28 cellular contexts compared by ENCODE assay signal in the genomic region with DNA sequence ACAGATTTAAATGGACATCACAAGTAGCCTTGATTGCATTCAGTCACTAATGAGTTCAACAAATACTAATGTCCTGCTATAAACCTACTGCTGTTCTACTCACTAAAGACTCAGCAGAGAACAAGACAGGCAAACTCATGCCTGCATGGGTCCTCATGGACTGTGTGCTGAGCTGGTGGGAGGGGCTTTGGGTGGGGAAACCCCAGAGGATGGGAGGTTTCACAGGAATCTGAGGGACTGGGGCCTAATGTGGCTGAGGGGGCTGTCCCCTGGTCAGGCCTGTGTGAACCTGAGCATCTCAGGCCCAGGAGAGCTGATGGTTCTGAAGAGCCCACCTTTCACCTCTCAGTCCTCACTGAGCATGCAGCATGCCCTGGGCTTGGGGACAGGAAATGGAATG. TPM values are rescaled to one million over a fixed set of nuclear protein-coding genes. Genes with fewer than 3 reads are reported as not detected.
A peak's percentile ranks its signal among the peaks of the same experiment; 100 is the strongest.
DNase-seq lines count a peak whose midpoint lies in the region; ATAC-seq, FAIRE-seq and TF ChIP-seq lines count a peak whose summit lies in the region.
"Had no signal": no experiment of that assay in that cellular context is flagged by ENCODE, and none has a peak within 500 bp of the region (broad histone marks: within the 10 kb centered on the region; RNA-seq: fewer than 3 reads in every experiment).

No MANE protein-coding gene starts in this region.

- FAIRE-seq in RCC 7860 (lab: Jason Lieb, UNC), result no peak

- no peak overlapping the region for H3K27ac ChIP-seq in lower lobe of right lung
- H3K27ac ChIP-seq: epithelial cell of prostate, GM23248, testis, VCaP had no signal

- no peaks in the 10 kb centered on the region for H3K36me3 ChIP-seq in lower lobe of right lung

- intact Hi-C loops in lower lobe of right lung (cut with DNase I), result no loop called here

- no peak overlapping the region for H3K4me3 Mint-ChIP-seq in activated T-helper 17 cell treated with anti-CD3 and anti-CD28 coated beads, Interleukin-2, amount 50 U/mL, for 72 hours
- no peak overlapping the region for H3K4me3 Mint-ChIP-seq in stimulated activated effector memory CD8-positive, alpha-beta T cell treated with anti-CD3 and anti-CD28 coated beads, Interleukin-12 subunit alpha, Interleukin-12 subunit beta, amount 100 ng/mL, for 72 hours
- H3K4me3 Mint-ChIP-seq: brain; CD14-positive monocyte; T-helper 2 cell treated with Interferon-gamma antibody and Interleukin-4, amounts not matched to agents 5 μg/mL and 100 μg/mL, for 36 hours had no signal

- H3K27me3 Mint-ChIP-seq in activated T-helper 17 cell treated with anti-CD3 and anti-CD28 coated beads, Interleukin-2, amount 50 U/mL, for 72 hours, result no peaks in the 10 kb centered on the region

- TF ChIP-seq CTCF in lower lobe of right lung (IDR thresholded peaks at IDR 0.05), result no peak

- peak; percentile 80 for ATAC-seq in GM19023 (IDR thresholded peaks at IDR 0.05; ENCODE audit: unreplicated experiment)
- peak; percentile 71 for ATAC-seq in activated T-helper 17 cell treated with anti-CD3 and anti-CD28 coated beads, Interleukin-2, amount 50 U/mL, for 72 hours (replicated peaks)
- ATAC-seq in stimulated activated effector memory CD8-positive, alpha-beta T cell treated with anti-CD3 and anti-CD28 coated beads, Interleukin-12 subunit alpha, Interleukin-12 subunit beta, amount 100 ng/mL, for 72 hours, result peak; percentile 65
- no peak for ATAC-seq in lower lobe of right lung
- ATAC-seq in HG02623 (IDR thresholded peaks at IDR 0.05; ENCODE audit: unreplicated experiment), result no peak
- ATAC-seq: sciatic nerve had no signal

- no peaks in the 10 kb centered on the region for H3K4me1 ChIP-seq in lower lobe of right lung
- H3K4me1 ChIP-seq: testis had no signal

- H3K9me3 Mint-ChIP-seq in activated T-helper 17 cell treated with anti-CD3 and anti-CD28 coated beads, Interleukin-2, amount 50 U/mL, for 72 hours, result no peaks in the 10 kb centered on the region
- H3K9me3 Mint-ChIP-seq in stimulated activated effector memory CD8-positive, alpha-beta T cell treated with anti-CD3 and anti-CD28 coated beads, Interleukin-12 subunit alpha, Interleukin-12 subunit beta, amount 100 ng/mL, for 72 hours, result peaks cover 6% of the 10 kb centered on the region
- H3K9me3 Mint-ChIP-seq: brain had no signal

- no peaks in the 10 kb centered on the region for H3K27me3 ChIP-seq in lower lobe of right lung (ENCODE audit: low read depth)
- H3K27me3 ChIP-seq: testis had no signal

- DNase-seq in activated T-cell treated with anti-CD3 and anti-CD28 coated beads for 24 hours (ENCODE audit: low read depth), result peak; percentile 4
- DNase-seq in activated T-cell treated with anti-CD3 and anti-CD28 coated beads, Interleukin-2, amount 50 U/mL, for 48 hours, result no peak
- no peak for DNase-seq in stimulated activated effector memory CD8-positive, alpha-beta T cell treated with anti-CD3 and anti-CD28 coated beads, Interleukin-12 subunit alpha, Interleukin-12 subunit beta, amount 100 ng/mL, for 72 hours (ENCODE audit: low spot score in 2 of 2)
- no peak for DNase-seq in lower lobe of right lung
- DNase-seq in RCC 7860 (ENCODE audit: low spot score), result no peak
- DNase-seq: activated effector memory CD4-positive, alpha-beta T cell treated with anti-CD3 and anti-CD28 coated beads, Interleukin-2, amount 50 U/mL, for 16 hours; EL; GM23248; head of caudate nucleus; KG1; NCI-H1436; NCI-H446; Right ventricle myocardium superior; testis had no signal

- no peaks in the 10 kb centered on the region for H3K36me3 Mint-ChIP-seq in activated T-helper 17 cell treated with anti-CD3 and anti-CD28 coated beads, Interleukin-2, amount 50 U/mL, for 72 hours (ENCODE audit: low read depth)
- H3K36me3 Mint-ChIP-seq in stimulated activated effector memory CD8-positive, alpha-beta T cell treated with anti-CD3 and anti-CD28 coated beads, Interleukin-12 subunit alpha, Interleukin-12 subunit beta, amount 100 ng/mL, for 72 hours, result no peaks in the 10 kb centered on the region
- H3K36me3 Mint-ChIP-seq: brain, CD14-positive monocyte had no signal

- H3K4me1 Mint-ChIP-seq in activated T-helper 17 cell treated with anti-CD3 and anti-CD28 coated beads, Interleukin-2, amount 50 U/mL, for 72 hours, result no peaks in the 10 kb centered on the region
- peaks cover 11% of the 10 kb centered on the region for H3K4me1 Mint-ChIP-seq in stimulated activated effector memory CD8-positive, alpha-beta T cell treated with anti-CD3 and anti-CD28 coated beads, Interleukin-12 subunit alpha, Interleukin-12 subunit beta, amount 100 ng/mL, for 72 hours
- H3K4me1 Mint-ChIP-seq: brain, CD14-positive monocyte had no signal

- H3K27ac Mint-ChIP-seq in activated T-helper 17 cell treated with anti-CD3 and anti-CD28 coated beads, Interleukin-2, amount 50 U/mL, for 72 hours, result no peak overlapping the region
- H3K27ac Mint-ChIP-seq in stimulated activated effector memory CD8-positive, alpha-beta T cell treated with anti-CD3 and anti-CD28 coated beads, Interleukin-12 subunit alpha, Interleukin-12 subunit beta, amount 100 ng/mL, for 72 hours, result no peak overlapping the region
- H3K27ac Mint-ChIP-seq: brain; T-helper 2 cell treated with Interferon-gamma antibody and Interleukin-4, amounts not matched to agents 5 μg/mL and 100 μg/mL, for 36 hours had no signal

- no peak overlapping the region for H3K4me3 ChIP-seq in lower lobe of right lung
- H3K4me3 ChIP-seq: GM23248, testis had no signal

- no peaks in the 10 kb centered on the region for H3K9me3 ChIP-seq in lower lobe of right lung
- H3K9me3 ChIP-seq: testis had no signal

RNA-seq across cellular contexts. Expression of a gene that starts 1.4 kb away (rescaled TPM):
- total RNA-seq in activated T-helper 17 cell treated with anti-CD3 and anti-CD28 coated beads, Interleukin-2, amount 50 U/mL, for 72 hours, result under 1 TPM in 1 of 2 donors, not detected in 1; 0.29 TPM
- total RNA-seq in lower lobe of right lung, result not detected
- total RNA-seq: cerebellum, fibroblast of villous mesenchyme, GM23248, HT1080, OCI-LY7, posterior vena cava, Right ventricle myocardium superior, sciatic nerve had no signal

RNA-seq across cellular contexts. Expression of a gene that starts 39.6 kb away (rescaled TPM):
- total RNA-seq in activated T-helper 17 cell treated with anti-CD3 and anti-CD28 coated beads, Interleukin-2, amount 50 U/mL, for 72 hours, result not detected
- not detected for total RNA-seq in lower lobe of right lung
- total RNA-seq: cerebellum, fibroblast of villous mesenchyme, GM23248, HT1080, OCI-LY7, posterior vena cava, Right ventricle myocardium superior, sciatic nerve, testis had no signal

RNA-seq across cellular contexts. Expression of a gene that starts 52.8 kb away (rescaled TPM):
- not detected for total RNA-seq in activated T-helper 17 cell treated with anti-CD3 and anti-CD28 coated beads, Interleukin-2, amount 50 U/mL, for 72 hours
- total RNA-seq in lower lobe of right lung, result not detected
- total RNA-seq: cerebellum, fibroblast of villous mesenchyme, GM23248, HT1080, OCI-LY7, posterior vena cava, Right ventricle myocardium superior, sciatic nerve had no signal

Comparison
In these comparisons a context has a peak if more than half of its experiments do, and no peak if none do; other contexts are left out.
1. ATAC-seq: peak in GM19023 (single experiment), activated T-helper 17 cell treated with anti-CD3 and anti-CD28 coated beads, Interleukin-2, amount 50 U/mL, for 72 hours (single experiment) and stimulated activated effector memory CD8-positive, alpha-beta T cell treated with anti-CD3 and anti-CD28 coated beads, Interleukin-12 subunit alpha, Interleukin-12 subunit beta, amount 100 ng/mL, for 72 hours (single experiment); none in lower lobe of right lung (0 of 2) and HG02623 (single experiment).